Comparison of ENCODE assay signal across 1 cellular context in the genomic region with DNA sequence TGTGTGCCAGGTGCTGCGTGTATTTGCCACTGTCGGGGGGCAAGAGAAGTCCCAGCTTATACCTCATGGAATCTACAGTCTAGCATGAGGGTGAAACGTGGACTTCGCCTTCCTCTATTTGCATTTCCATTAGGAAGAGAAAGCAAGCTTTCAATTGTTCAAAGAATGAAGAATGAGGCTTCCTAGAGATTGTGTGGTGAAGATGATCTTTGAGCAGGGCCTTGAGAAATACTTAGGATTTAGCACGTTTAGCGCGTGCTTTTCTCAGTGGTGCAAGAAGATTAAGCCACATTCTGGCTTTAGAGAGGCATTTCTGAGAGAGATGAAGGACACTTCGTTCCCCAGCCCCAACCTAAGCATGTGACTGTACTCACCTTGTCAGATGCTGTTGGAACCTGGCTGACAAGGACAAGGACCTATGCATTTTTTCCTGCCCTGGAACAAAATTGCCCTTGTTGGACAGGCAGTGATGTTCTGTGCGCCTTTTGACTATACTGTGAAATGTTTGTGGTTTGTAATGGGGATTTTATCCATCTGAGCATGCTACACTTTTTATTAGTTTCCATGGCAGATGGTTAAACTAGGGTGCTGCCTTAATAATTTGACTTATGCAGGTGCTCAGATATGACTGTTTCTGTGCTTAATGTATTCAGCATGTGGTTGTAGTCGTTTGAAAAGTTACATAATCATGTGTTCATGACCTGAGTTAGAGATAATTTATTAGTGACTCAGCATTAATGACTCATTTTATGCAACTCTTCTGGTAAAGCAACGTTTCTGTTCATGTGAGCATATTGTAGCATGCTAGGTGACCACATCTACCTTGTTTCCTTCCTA.
A peak's percentile ranks its signal among the peaks of the same experiment; 100 is the strongest.
TF ChIP-seq lines count a peak whose summit lies in the region.

No MANE protein-coding gene starts in this region.

TF ChIP-seq in GM12878, 131 proteins besides CTCF, POLR2A, EP300 and RAD21 (continued from another document and continues in another):
- TF ChIP-seq, protein P1, sequence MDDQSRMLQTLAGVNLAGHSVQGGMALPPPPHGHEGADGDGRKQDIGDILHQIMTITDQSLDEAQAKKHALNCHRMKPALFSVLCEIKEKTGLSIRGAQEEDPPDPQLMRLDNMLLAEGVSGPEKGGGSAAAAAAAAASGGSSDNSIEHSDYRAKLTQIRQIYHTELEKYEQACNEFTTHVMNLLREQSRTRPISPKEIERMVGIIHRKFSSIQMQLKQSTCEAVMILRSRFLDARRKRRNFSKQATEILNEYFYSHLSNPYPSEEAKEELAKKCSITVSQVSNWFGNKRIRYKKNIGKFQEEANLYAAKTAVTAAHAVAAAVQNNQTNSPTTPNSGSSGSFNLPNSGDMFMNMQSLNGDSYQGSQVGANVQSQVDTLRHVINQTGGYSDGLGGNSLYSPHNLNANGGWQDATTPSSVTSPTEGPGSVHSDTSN (IDR thresholded peaks at IDR 0.05; ENCODE audit: insufficient replicate concordance, low read depth, low read length) = no peak
- TF ChIP-seq SIN3A (IDR thresholded peaks at IDR 0.05; ENCODE audit: low read depth, low read length) (no peak), NR2C1 (IDR thresholded peaks at IDR 0.05) (no peak), NFXL1 (IDR thresholded peaks at IDR 0.05; ENCODE audit: borderline replicate concordance) (no peak), ZNF622 (IDR thresholded peaks at IDR 0.05) (no peak), GATAD2B (conservative IDR thresholded peaks at IDR 0.05; ENCODE audit: low read depth) (no peak), PAX8 (IDR thresholded peaks at IDR 0.05) (no peak), JUND (IDR thresholded peaks at IDR 0.05; ENCODE audit: low read depth, low read length) (no peak), SMAD1 (IDR thresholded peaks at IDR 0.05; ENCODE audit: low read depth, partially characterized antibody) (no peak), TCF3 (IDR thresholded peaks at IDR 0.05; ENCODE audit: borderline replicate concordance, insufficient read depth, low read depth, low read length) (no peak), CHD2 (IDR thresholded peaks at IDR 0.05; ENCODE audit: borderline replicate concordance, low read depth, low read length) (no peak), JUNB (IDR thresholded peaks at IDR 0.05) (peak; percentile 87), IKZF2 (IDR thresholded peaks at IDR 0.05) (peak in 1 of 2 experiments; percentile 43; a peak in 2 of 4 replicates), HDGF (IDR thresholded peaks at IDR 0.05) (no peak; the same call in 1 of the 2 replicates), NFIC (IDR thresholded peaks at IDR 0.05; ENCODE audit: low read depth, low read length) (peak; percentile 83), RUNX3 (IDR thresholded peaks at IDR 0.05; ENCODE audit: low read length) (peak; percentile 77), NR2C2 (IDR thresholded peaks at IDR 0.05; ENCODE audit: borderline replicate concordance, control insufficient read depth, insufficient read length, low read depth) (no peak), CHD4 (IDR thresholded peaks at IDR 0.05) (no peak), BCL11A (IDR thresholded peaks at IDR 0.05; ENCODE audit: low read depth, low read length) (peak; percentile 20; the same call in 1 of the 2 replicates), STAT3 (IDR thresholded peaks at IDR 0.05; ENCODE audit: low read depth, low read length) (no peak), STAT1 (conservative IDR thresholded peaks at IDR 0.05) (no peak), POU2F2 (IDR thresholded peaks at IDR 0.05; ENCODE audit: borderline replicate concordance, low read depth, low read length) (peak; percentile 59; the same call in 1 of the 3 replicates), IRF4 (IDR thresholded peaks at IDR 0.05; ENCODE audit: low read depth, low read length) (peak; percentile 29; the same call in 1 of the 2 replicates), CBX5 (IDR thresholded peaks at IDR 0.05; ENCODE audit: low read depth) (no peak), CEBPB (IDR thresholded peaks at IDR 0.05; ENCODE audit: borderline replicate concordance in 1 of 2, low read depth in 2 of 2, low read length in 2 of 2) (no peak), KDM1A (IDR thresholded peaks at IDR 0.05; ENCODE audit: borderline replicate concordance) (no peak), YY1 (IDR thresholded peaks at IDR 0.05; ENCODE audit: low read depth, low read length) (no peak), MXI1 (IDR thresholded peaks at IDR 0.05; ENCODE audit: low read depth, low read length) (no peak), MEF2B (IDR thresholded peaks at IDR 0.05; ENCODE audit: partially characterized antibody, poor library complexity, severe bottlenecking) (peak; percentile 30), MYC (IDR thresholded peaks at IDR 0.05; ENCODE audit: insufficient read depth, insufficient read length, insufficient replicate concordance, low read length, severe bottlenecking) (no peak), SP1 (IDR thresholded peaks at IDR 0.05; ENCODE audit: low read depth, low read length) (no peak), TBL1XR1 (IDR thresholded peaks at IDR 0.05; ENCODE audit: low read depth, low read length) (no peak), RFX5 (IDR thresholded peaks at IDR 0.05; ENCODE audit: low read depth, low read length) (no peak), DPF2 (IDR thresholded peaks at IDR 0.05) (no peak), MTA2 (IDR thresholded peaks at IDR 0.05; ENCODE audit: low read depth) (peak; percentile 86), NFYA (IDR thresholded peaks at IDR 0.05; ENCODE audit: borderline replicate concordance, low read depth, low read length) (no peak), SUPT20H (IDR thresholded peaks at IDR 0.05; ENCODE audit: borderline replicate concordance, control insufficient read depth, low read depth, low read length) (no peak), BHLHE40 (IDR thresholded peaks at IDR 0.05; ENCODE audit: borderline replicate concordance in 1 of 2, low read depth in 2 of 2, low read length in 1 of 2) (peak in 1 of 2 experiments; percentile 76; a peak in 2 of 4 replicates), SIX5 (IDR thresholded peaks at IDR 0.05; ENCODE audit: low read depth, low read length, severe bottlenecking) (no peak), YBX1 (IDR thresholded peaks at IDR 0.05) (no peak), TARDBP (IDR thresholded peaks at IDR 0.05; ENCODE audit: borderline replicate concordance) (no peak), IKZF1 (conservative IDR thresholded peaks at IDR 0.05) (no peak; the same call in 1 of the 2 replicates), NBN (IDR thresholded peaks at IDR 0.05) (no peak; the same call in 1 of the 2 replicates), MTA3 (IDR thresholded peaks at IDR 0.05; ENCODE audit: borderline replicate concordance, low read length) (no peak), NRF1 (conservative IDR thresholded peaks at IDR 0.05; ENCODE audit: low read depth, low read length) (no peak), KLF5 (IDR thresholded peaks at IDR 0.05; ENCODE audit: partially characterized antibody) (no peak)
- TF ChIP-seq, protein P2, sequence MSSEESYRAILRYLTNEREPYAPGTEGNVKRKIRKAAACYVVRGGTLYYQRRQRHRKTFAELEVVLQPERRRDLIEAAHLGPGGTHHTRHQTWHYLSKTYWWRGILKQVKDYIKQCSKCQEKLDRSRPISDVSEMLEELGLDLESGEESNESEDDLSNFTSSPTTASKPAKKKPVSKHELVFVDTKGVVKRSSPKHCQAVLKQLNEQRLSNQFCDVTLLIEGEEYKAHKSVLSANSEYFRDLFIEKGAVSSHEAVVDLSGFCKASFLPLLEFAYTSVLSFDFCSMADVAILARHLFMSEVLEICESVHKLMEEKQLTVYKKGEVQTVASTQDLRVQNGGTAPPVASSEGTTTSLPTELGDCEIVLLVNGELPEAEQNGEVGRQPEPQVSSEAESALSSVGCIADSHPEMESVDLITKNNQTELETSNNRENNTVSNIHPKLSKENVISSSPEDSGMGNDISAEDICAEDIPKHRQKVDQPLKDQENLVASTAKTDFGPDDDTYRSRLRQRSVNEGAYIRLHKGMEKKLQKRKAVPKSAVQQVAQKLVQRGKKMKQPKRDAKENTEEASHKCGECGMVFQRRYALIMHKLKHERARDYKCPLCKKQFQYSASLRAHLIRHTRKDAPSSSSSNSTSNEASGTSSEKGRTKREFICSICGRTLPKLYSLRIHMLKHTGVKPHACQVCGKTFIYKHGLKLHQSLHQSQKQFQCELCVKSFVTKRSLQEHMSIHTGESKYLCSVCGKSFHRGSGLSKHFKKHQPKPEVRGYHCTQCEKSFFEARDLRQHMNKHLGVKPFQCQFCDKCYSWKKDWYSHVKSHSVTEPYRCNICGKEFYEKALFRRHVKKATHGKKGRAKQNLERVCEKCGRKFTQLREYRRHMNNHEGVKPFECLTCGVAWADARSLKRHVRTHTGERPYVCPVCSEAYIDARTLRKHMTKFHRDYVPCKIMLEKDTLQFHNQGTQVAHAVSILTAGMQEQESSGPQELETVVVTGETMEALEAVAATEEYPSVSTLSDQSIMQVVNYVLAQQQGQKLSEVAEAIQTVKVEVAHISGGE (CRISPR knock-in tag; IDR thresholded peaks at IDR 0.05) = no peak
- TF ChIP-seq, protein P3, sequence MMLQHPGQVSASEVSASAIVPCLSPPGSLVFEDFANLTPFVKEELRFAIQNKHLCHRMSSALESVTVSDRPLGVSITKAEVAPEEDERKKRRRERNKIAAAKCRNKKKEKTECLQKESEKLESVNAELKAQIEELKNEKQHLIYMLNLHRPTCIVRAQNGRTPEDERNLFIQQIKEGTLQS (IDR thresholded peaks at IDR 0.05; ENCODE audit: borderline replicate concordance, extremely low read depth, low read depth, low read length) = no peak
- TF ChIP-seq, protein P4, sequence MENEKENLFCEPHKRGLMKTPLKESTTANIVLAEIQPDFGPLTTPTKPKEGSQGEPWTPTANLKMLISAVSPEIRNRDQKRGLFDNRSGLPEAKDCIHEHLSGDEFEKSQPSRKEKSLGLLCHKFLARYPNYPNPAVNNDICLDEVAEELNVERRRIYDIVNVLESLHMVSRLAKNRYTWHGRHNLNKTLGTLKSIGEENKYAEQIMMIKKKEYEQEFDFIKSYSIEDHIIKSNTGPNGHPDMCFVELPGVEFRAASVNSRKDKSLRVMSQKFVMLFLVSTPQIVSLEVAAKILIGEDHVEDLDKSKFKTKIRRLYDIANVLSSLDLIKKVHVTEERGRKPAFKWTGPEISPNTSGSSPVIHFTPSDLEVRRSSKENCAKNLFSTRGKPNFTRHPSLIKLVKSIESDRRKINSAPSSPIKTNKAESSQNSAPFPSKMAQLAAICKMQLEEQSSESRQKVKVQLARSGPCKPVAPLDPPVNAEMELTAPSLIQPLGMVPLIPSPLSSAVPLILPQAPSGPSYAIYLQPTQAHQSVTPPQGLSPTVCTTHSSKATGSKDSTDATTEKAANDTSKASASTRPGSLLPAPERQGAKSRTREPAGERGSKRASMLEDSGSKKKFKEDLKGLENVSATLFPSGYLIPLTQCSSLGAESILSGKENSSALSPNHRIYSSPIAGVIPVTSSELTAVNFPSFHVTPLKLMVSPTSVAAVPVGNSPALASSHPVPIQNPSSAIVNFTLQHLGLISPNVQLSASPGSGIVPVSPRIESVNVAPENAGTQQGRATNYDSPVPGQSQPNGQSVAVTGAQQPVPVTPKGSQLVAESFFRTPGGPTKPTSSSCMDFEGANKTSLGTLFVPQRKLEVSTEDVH (IDR thresholded peaks at IDR 0.05; ENCODE audit: low read depth, partially characterized antibody) = no peak
- TF ChIP-seq, protein P5, sequence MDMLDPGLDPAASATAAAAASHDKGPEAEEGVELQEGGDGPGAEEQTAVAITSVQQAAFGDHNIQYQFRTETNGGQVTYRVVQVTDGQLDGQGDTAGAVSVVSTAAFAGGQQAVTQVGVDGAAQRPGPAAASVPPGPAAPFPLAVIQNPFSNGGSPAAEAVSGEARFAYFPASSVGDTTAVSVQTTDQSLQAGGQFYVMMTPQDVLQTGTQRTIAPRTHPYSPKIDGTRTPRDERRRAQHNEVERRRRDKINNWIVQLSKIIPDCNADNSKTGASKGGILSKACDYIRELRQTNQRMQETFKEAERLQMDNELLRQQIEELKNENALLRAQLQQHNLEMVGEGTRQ (IDR thresholded peaks at IDR 0.05; ENCODE audit: borderline replicate concordance, low read depth, low read length) = no peak
- TF ChIP-seq, protein P6, sequence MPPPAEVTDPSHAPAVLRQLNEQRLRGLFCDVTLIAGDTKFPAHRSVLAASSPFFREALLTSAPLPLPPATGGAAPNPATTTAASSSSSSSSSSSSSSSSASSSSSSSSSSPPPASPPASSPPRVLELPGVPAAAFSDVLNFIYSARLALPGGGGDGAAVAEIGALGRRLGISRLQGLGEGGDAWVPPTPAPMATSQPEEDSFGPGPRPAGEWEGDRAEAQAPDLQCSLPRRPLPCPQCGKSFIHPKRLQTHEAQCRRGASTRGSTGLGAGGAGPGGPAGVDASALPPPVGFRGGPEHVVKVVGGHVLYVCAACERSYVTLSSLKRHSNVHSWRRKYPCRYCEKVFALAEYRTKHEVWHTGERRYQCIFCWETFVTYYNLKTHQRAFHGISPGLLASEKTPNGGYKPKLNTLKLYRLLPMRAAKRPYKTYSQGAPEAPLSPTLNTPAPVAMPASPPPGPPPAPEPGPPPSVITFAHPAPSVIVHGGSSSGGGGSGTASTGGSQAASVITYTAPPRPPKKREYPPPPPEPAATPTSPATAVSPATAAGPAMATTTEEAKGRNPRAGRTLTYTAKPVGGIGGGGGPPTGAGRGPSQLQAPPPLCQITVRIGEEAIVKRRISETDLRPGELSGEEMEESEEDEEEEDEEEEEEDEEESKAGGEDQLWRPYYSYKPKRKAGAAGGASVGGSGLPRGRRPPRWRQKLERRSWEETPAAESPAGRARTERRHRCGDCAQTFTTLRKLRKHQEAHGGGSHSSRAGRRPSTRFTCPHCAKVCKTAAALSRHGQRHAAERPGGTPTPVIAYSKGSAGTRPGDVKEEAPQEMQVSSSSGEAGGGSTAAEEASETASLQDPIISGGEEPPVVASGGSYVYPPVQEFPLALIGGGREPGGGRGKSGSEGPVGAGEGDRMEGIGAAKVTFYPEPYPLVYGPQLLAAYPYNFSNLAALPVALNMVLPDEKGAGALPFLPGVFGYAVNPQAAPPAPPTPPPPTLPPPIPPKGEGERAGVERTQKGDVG (CRISPR knock-in tag; IDR thresholded peaks at IDR 0.05) = no peak
- TF ChIP-seq, protein P7, sequence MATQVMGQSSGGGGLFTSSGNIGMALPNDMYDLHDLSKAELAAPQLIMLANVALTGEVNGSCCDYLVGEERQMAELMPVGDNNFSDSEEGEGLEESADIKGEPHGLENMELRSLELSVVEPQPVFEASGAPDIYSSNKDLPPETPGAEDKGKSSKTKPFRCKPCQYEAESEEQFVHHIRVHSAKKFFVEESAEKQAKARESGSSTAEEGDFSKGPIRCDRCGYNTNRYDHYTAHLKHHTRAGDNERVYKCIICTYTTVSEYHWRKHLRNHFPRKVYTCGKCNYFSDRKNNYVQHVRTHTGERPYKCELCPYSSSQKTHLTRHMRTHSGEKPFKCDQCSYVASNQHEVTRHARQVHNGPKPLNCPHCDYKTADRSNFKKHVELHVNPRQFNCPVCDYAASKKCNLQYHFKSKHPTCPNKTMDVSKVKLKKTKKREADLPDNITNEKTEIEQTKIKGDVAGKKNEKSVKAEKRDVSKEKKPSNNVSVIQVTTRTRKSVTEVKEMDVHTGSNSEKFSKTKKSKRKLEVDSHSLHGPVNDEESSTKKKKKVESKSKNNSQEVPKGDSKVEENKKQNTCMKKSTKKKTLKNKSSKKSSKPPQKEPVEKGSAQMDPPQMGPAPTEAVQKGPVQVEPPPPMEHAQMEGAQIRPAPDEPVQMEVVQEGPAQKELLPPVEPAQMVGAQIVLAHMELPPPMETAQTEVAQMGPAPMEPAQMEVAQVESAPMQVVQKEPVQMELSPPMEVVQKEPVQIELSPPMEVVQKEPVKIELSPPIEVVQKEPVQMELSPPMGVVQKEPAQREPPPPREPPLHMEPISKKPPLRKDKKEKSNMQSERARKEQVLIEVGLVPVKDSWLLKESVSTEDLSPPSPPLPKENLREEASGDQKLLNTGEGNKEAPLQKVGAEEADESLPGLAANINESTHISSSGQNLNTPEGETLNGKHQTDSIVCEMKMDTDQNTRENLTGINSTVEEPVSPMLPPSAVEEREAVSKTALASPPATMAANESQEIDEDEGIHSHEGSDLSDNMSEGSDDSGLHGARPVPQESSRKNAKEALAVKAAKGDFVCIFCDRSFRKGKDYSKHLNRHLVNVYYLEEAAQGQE (IDR thresholded peaks at IDR 0.05; ENCODE audit: low read depth, low read length) = no peak
